In the genomic region with DNA sequence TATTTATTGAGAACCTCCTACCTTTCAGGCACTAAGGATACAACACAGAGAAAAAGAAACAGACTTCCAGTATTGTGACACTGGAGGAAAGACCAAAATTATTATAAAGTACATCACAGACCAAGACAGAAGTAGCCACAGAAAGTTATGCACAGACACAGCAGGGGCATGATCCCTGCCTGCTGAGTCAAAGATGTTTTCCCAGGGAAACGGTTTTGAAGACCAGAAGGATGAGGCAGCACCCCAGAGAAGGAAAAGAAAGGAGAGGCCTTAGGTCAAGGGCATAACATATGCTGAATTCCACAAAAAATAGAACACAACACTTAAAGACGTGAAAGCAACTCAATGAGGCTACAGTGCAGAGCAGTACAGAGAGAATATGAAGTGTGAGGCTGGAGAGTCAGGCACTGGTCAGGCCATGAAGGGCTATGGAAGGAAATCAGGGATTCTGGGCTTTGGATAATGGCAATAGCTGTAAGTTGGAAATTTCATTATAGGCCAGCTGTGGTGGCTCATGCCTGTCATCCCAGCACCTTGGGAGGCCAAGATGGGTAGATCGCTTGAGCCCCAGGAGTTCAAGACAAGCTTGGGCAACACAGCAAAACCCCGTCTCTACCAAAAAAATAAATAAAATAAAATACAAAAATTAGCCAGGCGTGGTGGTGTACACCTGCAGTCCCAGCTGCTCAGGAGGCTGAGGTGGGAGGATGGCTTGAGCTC, we compare ENCODE assay signal across 1 cellular context.
TF ChIP-seq lines count a peak whose summit lies in the region.

No MANE protein-coding gene starts in this region.

TF ChIP-seq in H1, 55 proteins besides CTCF, POLR2A, EP300 and RAD21 (continued from another document):
- TF ChIP-seq CTBP2 (IDR thresholded peaks at IDR 0.05; ENCODE audit: borderline replicate concordance, insufficient read depth, insufficient read length, low read length) (no peak), TAF1 (IDR thresholded peaks at IDR 0.05; ENCODE audit: low read depth, low read length) (no peak), CBX8 (IDR thresholded peaks at IDR 0.05; ENCODE audit: borderline replicate concordance, low read depth, low read length) (no peak)
